In genomic region chr1:2823921-2824660, GRCh38 we compare ENCODE assay signal across 25 cellular contexts.
"Had no signal": no experiment of that assay in that cellular context is flagged by ENCODE, and none has a peak within 500 bp of the region (broad histone marks: within the 10 kb centered on the region; RNA-seq: fewer than 3 reads in every experiment).

No MANE protein-coding gene starts in this region.

- H3K9ac ChIP-seq: parathyroid adenoma had no signal

- DNase-seq: dermis blood vessel endothelial cell; effector memory CD4-positive, alpha-beta T cell; erythroblast; esophagus squamous epithelium; foreskin melanocyte; glutamatergic neuron; hypothalamus; natural killer cell; sigmoid colon; stimulated activated CD4-positive, alpha-beta T cell treated with anti-CD3 and anti-CD28 coated beads, Interleukin-2, amount 100 ng/mL, for 24 hours; stimulated activated CD4-positive, alpha-beta T cell treated with anti-CD3 and anti-CD28 coated beads, Interleukin-4, amount 100 ng/mL, for 24 hours; stimulated activated naive CD8-positive, alpha-beta T cell treated with anti-CD3 and anti-CD28 coated beads, Interleukin-15, Interleukin-2, amounts not matched to agents 100 U/mL and 50 U/mL, for 24 hours; substantia nigra; testis; tibial artery had no signal

- H3K4me1 ChIP-seq: heart right ventricle, left lung, parathyroid adenoma, testis had no signal

- H3K9me3 ChIP-seq: neutrophil, sigmoid colon, testis had no signal

- ATAC-seq: heart right ventricle; left lung; natural killer cell; stimulated activated memory B cell treated with anti-CD40 and anti-IgM and Interleukin-4, amounts not matched to agents 10 μg/mL and 1 μg/mL and 100 μg/mL, for 72 hours; stimulated activated naive CD8-positive, alpha-beta T cell treated with anti-CD3 and anti-CD28 coated beads, Interleukin-15, Interleukin-2, amounts not matched to agents 100 U/mL and 50 U/mL, for 24 hours had no signal

- H3K36me3 ChIP-seq: esophagus squamous epithelium, heart right ventricle, left lung, neutrophil, sigmoid colon, tibial artery had no signal

- H3K27ac ChIP-seq: coronary artery, esophagus squamous epithelium, heart right ventricle, left lung, neutrophil, parathyroid adenoma, sigmoid colon, testis, tibial artery had no signal

- H3K4me3 ChIP-seq: coronary artery, esophagus squamous epithelium, heart right ventricle, left lung, lung, sigmoid colon, testis, tibial artery had no signal

- FAIRE-seq: endothelial cell of umbilical vein, keratinocyte, urothelium cell line had no signal

- H3K27me3 ChIP-seq: testis had no signal
